ENCODE assay signal across 22 cellular contexts in the genomic region with DNA sequence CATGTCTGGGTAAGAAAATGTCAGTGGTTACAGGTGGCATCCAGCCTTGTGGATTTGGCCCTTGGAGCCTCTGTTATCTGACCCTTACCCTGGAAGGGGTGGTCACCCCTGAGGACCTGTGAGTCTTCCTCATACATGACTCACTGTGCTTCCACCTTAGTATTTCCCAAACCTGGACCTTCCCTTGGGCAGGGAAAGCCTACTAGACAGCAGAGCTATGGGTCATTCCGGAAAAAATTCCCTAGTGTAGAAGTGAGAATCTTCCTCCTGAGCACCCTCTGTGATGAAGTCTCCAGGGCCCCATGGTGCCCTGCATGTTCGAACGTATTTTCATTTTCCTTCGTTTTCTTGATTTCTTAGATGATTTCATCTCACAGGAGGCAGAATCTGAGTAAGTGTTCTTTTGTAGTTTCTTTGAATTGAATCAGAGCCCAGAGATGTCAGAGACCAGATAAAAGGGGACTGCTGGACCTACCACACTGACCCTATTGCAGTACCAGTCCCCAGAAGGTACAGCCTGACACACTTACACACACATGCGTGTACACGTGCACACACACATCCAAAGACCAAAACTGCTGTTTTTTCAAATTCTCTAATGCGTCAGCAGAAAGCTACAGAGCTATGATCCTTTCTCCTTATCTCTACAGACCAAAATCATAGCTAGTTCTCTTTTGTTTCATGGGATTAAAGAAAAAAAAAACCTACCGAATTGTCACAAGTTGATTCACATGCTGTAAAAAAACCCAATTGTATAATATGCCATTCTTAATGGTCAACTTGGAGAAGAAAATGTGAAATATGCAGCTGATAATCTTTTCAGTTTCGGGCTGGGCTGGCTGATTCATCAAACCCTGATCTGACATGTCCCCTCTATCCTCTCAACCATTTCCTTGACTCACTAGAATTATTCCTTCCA. TPM values are rescaled to one million over a fixed set of nuclear protein-coding genes. Genes with fewer than 3 reads are reported as not detected.
DNase-seq lines count a peak whose midpoint lies in the region; ATAC-seq, FAIRE-seq and TF ChIP-seq lines count a peak whose summit lies in the region.
"Had no signal": no experiment of that assay in that cellular context is flagged by ENCODE, and none has a peak within 500 bp of the region (broad histone marks: within the 10 kb centered on the region; RNA-seq: fewer than 3 reads in every experiment).

No MANE protein-coding gene starts in this region.

- H3K27me3 ChIP-seq in breast epithelium (no peaks in the 10 kb centered on the region), brain microvascular endothelial cell (replicated peaks) (no peaks in the 10 kb centered on the region), keratinocyte (ENCODE audit: control insufficient read depth, extremely low read depth, insufficient read depth, low read length) (no peaks in the 10 kb centered on the region), BE2C (no peaks in the 10 kb centered on the region)
- H3K27me3 ChIP-seq: tibial artery had no signal

- POLR2A ChIA-PET in MCF 10A (lab: Yijun Ruan, JAX), result interaction anchor here (0.9 to 2.6 kb wide), 2 partner anchors 11 to 28 kb away, joined by 3 to 12 read pairs; no protein-coding TSS in a partner anchor

- no peaks in the 10 kb centered on the region for H3K9me3 ChIP-seq in breast epithelium
- no peaks in the 10 kb centered on the region for H3K9me3 ChIP-seq in keratinocyte (ENCODE audit: control insufficient read depth, low read depth, low read length)
- H3K9me3 ChIP-seq in BE2C, result no peaks in the 10 kb centered on the region
- H3K9me3 ChIP-seq: A549, HAP-1, lower lobe of right lung, tibial artery had no signal

- dilution Hi-C loops in keratinocyte (cut with MboI; ENCODE audit: extremely low pct_ligation_motif_present, low sequenced_read_pairs), result no loop called here

- no peaks in the 10 kb centered on the region for H4K20me1 ChIP-seq in keratinocyte (ENCODE audit: control insufficient read depth, extremely low read depth, insufficient read depth, low read length)

- peak overlapping the region; percentile 68 for H3K27ac Mint-ChIP-seq in MCF 10A (ENCODE audit: low read depth, unreplicated experiment)
- H3K27ac Mint-ChIP-seq: activated CD8-positive, alpha-beta T cell treated with anti-CD3 and anti-CD28 coated beads, Interleukin-2, amount 10 ng/mL, durations not matched to agents 7 days and 5 days; CD4-positive, alpha-beta T cell had no signal

- H3K4me1 Mint-ChIP-seq in MCF 10A (ENCODE audit: insufficient read depth, unreplicated experiment), result peaks cover 23% of the 10 kb centered on the region

- H3K9me3 Mint-ChIP-seq in MCF 10A (ENCODE audit: unreplicated experiment), result no peaks in the 10 kb centered on the region
- H3K9me3 Mint-ChIP-seq: CD4-positive, alpha-beta T cell had no signal

- H3K9me1 ChIP-seq in keratinocyte (ENCODE audit: control insufficient read depth, extremely low read depth, insufficient read depth, low read length), result no peaks in the 10 kb centered on the region

- H3K27ac ChIP-seq in breast epithelium, result no peak overlapping the region
- H3K27ac ChIP-seq in brain microvascular endothelial cell, result peak overlapping the region; percentile 60
- peak overlapping the region; percentile 91 for H3K27ac ChIP-seq in keratinocyte (ENCODE audit: control insufficient read depth, insufficient read depth, low read length)
- H3K27ac ChIP-seq: A549, lower lobe of right lung, tibial artery, VCaP had no signal

- ATAC-seq in GM21529 (IDR thresholded peaks at IDR 0.05; ENCODE audit: unreplicated experiment) (no peak), GM21515 (IDR thresholded peaks at IDR 0.05; ENCODE audit: unreplicated experiment) (no peak)
- ATAC-seq: A549; activated CD8-positive, alpha-beta T cell treated with anti-CD3 and anti-CD28 coated beads, Interleukin-2, amount 10 ng/mL, durations not matched to agents 7 days and 5 days; lower lobe of right lung had no signal

- TF ChIP-seq POLR2A in breast epithelium (IDR thresholded peaks at IDR 0.05), result no peak

- CTCF ChIA-PET in MCF 10A (lab: Yijun Ruan, JAX), result interaction anchor here (0.6 to 1.0 kb wide), 2 partner anchors 39 to 53 kb away, joined by 3 to 4 read pairs; no protein-coding TSS in a partner anchor

- no peak overlapping the region for H3K4me3 ChIP-seq in breast epithelium
- no peak overlapping the region for H3K4me3 ChIP-seq in brain microvascular endothelial cell (ENCODE audit: low read depth, low read length)
- H3K4me3 ChIP-seq in keratinocyte (ENCODE audit: control insufficient read depth in 2 of 3, extremely low read depth in 1 of 3, insufficient read depth in 2 of 3, low read depth in 1 of 3, low read length in 3 of 3), result peak overlapping the region in 1 of 3 experiments; percentile 39
- no peak overlapping the region for H3K4me3 ChIP-seq in BE2C (ENCODE audit: low read depth, low read length)
- H3K4me3 ChIP-seq: A549, HAP-1, lower lobe of right lung, tibial artery had no signal

- DNase-seq in MCF 10A (ENCODE audit: unreplicated experiment) (peak; percentile 53), breast epithelium (ENCODE audit: low spot score in 2 of 2) (no peak), brain microvascular endothelial cell (peak; percentile 78), keratinocyte (ENCODE audit: low read depth, low spot score) (peak; percentile 64), BE2C (no peak), cortex of kidney (lab: John Stamatoyannopoulos, UW) (no peak)
- DNase-seq: activated CD8-positive, alpha-beta T cell treated with anti-CD3 and anti-CD28 coated beads, Interleukin-2, amount 10 ng/mL, durations not matched to agents 7 days and 5 days; activated effector memory CD4-positive, alpha-beta T cell treated with anti-CD3 and anti-CD28 coated beads, Interleukin-2, amount 50 U/mL, for 16 hours; CD4-positive, alpha-beta T cell; DMS79 treated with DMSO at 0.1 percent for 48 hours; foreskin fibroblast; lower lobe of right lung; NCI-H2029; NCI-H748 treated with DMSO at 0.1 percent for 48 hours; stimulated activated CD4-positive, alpha-beta T cell treated with anti-CD3 and anti-CD28 coated beads, Interleukin-4, amount 100 ng/mL, for 4 hours; T-helper 1 cell; tibial artery had no signal

- H3K4me1 ChIP-seq in breast epithelium (no peaks in the 10 kb centered on the region), keratinocyte (ENCODE audit: control insufficient read depth, extremely low read depth, insufficient read depth, low read length) (peaks cover 27% of the 10 kb centered on the region), BE2C (peaks cover 3% of the 10 kb centered on the region; the same call in 1 of the 2 replicates)
- H3K4me1 ChIP-seq: HAP-1 had no signal

- H3K36me3 ChIP-seq in breast epithelium (no peaks in the 10 kb centered on the region), brain microvascular endothelial cell (replicated peaks) (no peaks in the 10 kb centered on the region), keratinocyte (ENCODE audit: control insufficient read depth in 2 of 2, extremely low read depth in 1 of 2, insufficient read depth in 2 of 2, low read length in 2 of 2) (no peaks in the 10 kb centered on the region), BE2C (no peaks in the 10 kb centered on the region)
- H3K36me3 ChIP-seq: HAP-1, lower lobe of right lung, tibial artery had no signal

- H3K4me2 ChIP-seq in keratinocyte (ENCODE audit: control insufficient read depth, extremely low read depth, insufficient read depth, low read depth, low read length), result peak overlapping the region; percentile 78
- H3K4me2 ChIP-seq: A549 had no signal

- H3K27me3 Mint-ChIP-seq in MCF 10A (ENCODE audit: insufficient read depth, unreplicated experiment), result no peaks in the 10 kb centered on the region
- H3K27me3 Mint-ChIP-seq: CD4-positive, alpha-beta T cell had no signal

- no peak for TF ChIP-seq CTCF in MCF 10A (IDR thresholded peaks at IDR 0.05; ENCODE audit: unreplicated experiment)
- TF ChIP-seq CTCF in breast epithelium (IDR thresholded peaks at IDR 0.05), result no peak
- TF ChIP-seq CTCF in brain microvascular endothelial cell (IDR thresholded peaks at IDR 0.05; ENCODE audit: low read depth, low read length, missing control alignments), result no peak
- TF ChIP-seq CTCF in keratinocyte (optimal IDR thresholded peaks at IDR 0.05 in 1 of 3, IDR thresholded peaks at IDR 0.05 in 1 of 3, conservative IDR thresholded peaks at IDR 0.05 in 1 of 3; ENCODE audit: extremely low read depth in 1 of 3, insufficient read depth in 2 of 3, low read length in 3 of 3), result no peak
- no peak for TF ChIP-seq CTCF in BE2C (IDR thresholded peaks at IDR 0.05; ENCODE audit: low read depth, low read length)

- no peak overlapping the region for H2AFZ ChIP-seq in keratinocyte (ENCODE audit: control insufficient read depth, low read length)

- H3K9ac ChIP-seq in keratinocyte (ENCODE audit: control insufficient read depth, extremely low read depth, insufficient read depth, low read length), result peak overlapping the region; percentile 61

- in situ Hi-C loops in brain microvascular endothelial cell (cut with HindIII; ENCODE audit: low pct_ligation_motif_present, low sequenced_read_pairs), result no loop called here

- peak; percentile 95 for FAIRE-seq in keratinocyte (lab: Jason Lieb, UNC)
- FAIRE-seq: A549 had no signal

- H3K36me3 Mint-ChIP-seq in MCF 10A (ENCODE audit: insufficient read depth, unreplicated experiment), result no peaks in the 10 kb centered on the region

- intact Hi-C loops in MCF 10A (cut with micrococcal nuclease), result no loop called here
- intact Hi-C loops in breast epithelium (cut with DNase I; ENCODE audit: low total_unique reads), result no loop called here

- no peaks in the 10 kb centered on the region for H3K79me2 ChIP-seq in keratinocyte (ENCODE audit: control insufficient read depth, insufficient read depth, low read length)

- no TSS peak for BruUV-seq in MCF 10A (replicated peaks; lab: Mats Ljungman, UMichigan)

- peak overlapping the region; percentile 46 for H3K4me3 Mint-ChIP-seq in MCF 10A (ENCODE audit: unreplicated experiment)
- H3K4me3 Mint-ChIP-seq: activated CD8-positive, alpha-beta T cell treated with anti-CD3 and anti-CD28 coated beads, Interleukin-2, amount 10 ng/mL, durations not matched to agents 7 days and 5 days; CD4-positive, alpha-beta T cell had no signal

RNA-seq across cellular contexts. Expression of gene ARHGEF3, which starts 50.5 kb away (rescaled TPM):
- 10.6 and 13.1 TPM in 2 replicates for total RNA-seq in MCF 10A (2022)
- total RNA-seq in breast epithelium, result 10 to 100 TPM; 11.0 to 45.4 (median 25.2) TPM
- 18.6 to 29.9 TPM (median 26.2 TPM) in 3 replicates for polyA plus RNA-seq in keratinocyte
- polyA plus RNA-seq in keratinocyte (2011; ENCODE audit: low read depth), result 11.1 TPM
- polyA plus RNA-seq in keratinocyte (2011; cell fraction: cytosol; rRNA removed), result 20.9 and 29.6 TPM in 2 replicates
- polyA plus RNA-seq in keratinocyte (2011; cell fraction: nucleus; rRNA removed), result 40.7 and 41.9 TPM in 2 replicates
- polyA plus RNA-seq in keratinocyte (2012; ENCODE audit: low replicate concordance), result 11.2 and 24.6 TPM in 2 replicates
- polyA minus RNA-seq in keratinocyte, result 20.9 to 29.1 TPM (median 25.6 TPM) in 3 replicates
- 17.5 TPM for polyA minus RNA-seq in keratinocyte (2011; cell fraction: cytosol; rRNA and poly(A)+ RNA removed)
- polyA minus RNA-seq in keratinocyte (2011; cell fraction: nucleus; rRNA and poly(A)+ RNA removed), result 19.2 and 35.8 TPM in 2 replicates
- 4.6 TPM for polyA plus RNA-seq in BE2C (2012; ENCODE audit: insufficient read depth, insufficient read length, low read depth)

Comparison
In these comparisons a context has a peak if more than half of its experiments do, and no peak if none do; other contexts are left out.
1. DNase-seq: peak in MCF 10A (single experiment), brain microvascular endothelial cell (single experiment) and keratinocyte (single experiment); none in breast epithelium (0 of 2), BE2C (single experiment) and cortex of kidney (single experiment).
2. H3K27ac ChIP-seq: peak in brain microvascular endothelial cell (single experiment) and keratinocyte (single experiment); none in breast epithelium (0 of 2).